Comparison of ENCODE assay signal across 1 cellular context in the genomic region with DNA sequence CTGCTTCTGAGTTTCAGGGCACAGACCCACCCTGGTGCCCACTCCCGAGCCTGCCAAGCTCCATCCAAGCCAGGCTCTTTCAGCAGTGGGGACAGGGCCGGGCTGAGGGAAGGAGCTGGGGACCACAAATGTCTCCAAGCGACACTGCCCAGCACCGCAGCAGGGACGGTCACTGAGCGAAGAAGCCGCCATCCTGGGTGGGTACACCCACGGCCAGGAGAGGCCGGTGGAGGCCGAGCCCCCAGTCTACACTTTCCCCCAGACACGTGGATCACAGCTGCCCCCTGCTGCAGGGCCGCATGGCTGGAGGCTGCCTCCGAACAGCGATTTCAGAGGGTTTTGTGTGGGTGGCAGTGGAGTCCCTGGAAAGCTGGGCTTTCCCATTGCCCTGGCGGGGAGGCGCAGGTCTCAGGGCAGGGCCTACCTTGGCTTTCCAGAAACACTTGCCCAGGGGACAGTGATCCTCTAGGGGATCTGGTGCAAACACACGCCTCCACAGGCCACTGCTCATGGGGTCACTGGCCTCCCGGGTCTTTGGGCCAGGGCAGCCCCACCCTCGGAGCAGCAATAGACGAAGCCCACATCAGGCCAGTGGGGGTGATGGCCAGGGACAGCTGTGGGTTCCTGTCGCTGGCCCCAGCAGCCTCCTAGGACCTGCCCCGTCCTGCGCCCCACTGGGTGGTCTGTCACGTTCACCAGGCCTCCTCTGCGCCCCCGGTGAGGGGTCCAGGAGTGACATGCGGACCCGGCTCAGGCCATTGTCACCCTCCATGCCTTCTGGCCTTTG.
TF ChIP-seq lines count a peak whose summit lies in the region.

No MANE protein-coding gene starts in this region.

TF ChIP-seq in IMR-90, 13 proteins besides CTCF, POLR2A, EP300 and RAD21:
- TF ChIP-seq RCOR1 (IDR thresholded peaks at IDR 0.05; ENCODE audit: insufficient replicate concordance, low read length) (no peak), MXI1 (IDR thresholded peaks at IDR 0.05; ENCODE audit: borderline replicate concordance, low read depth, low read length) (no peak), MAFK (IDR thresholded peaks at IDR 0.05; ENCODE audit: low read depth, low read length) (no peak), CEBPB (IDR thresholded peaks at IDR 0.05; ENCODE audit: low read depth, low read length) (no peak), FOS (IDR thresholded peaks at IDR 0.05; ENCODE audit: low read depth, low read length) (no peak), USF2 (IDR thresholded peaks at IDR 0.05; ENCODE audit: low read depth, low read length) (no peak), ELK1 (IDR thresholded peaks at IDR 0.05; ENCODE audit: borderline replicate concordance, low read depth, low read length) (no peak), RFX5 (IDR thresholded peaks at IDR 0.05; ENCODE audit: low read depth, low read length) (no peak), BHLHE40 (IDR thresholded peaks at IDR 0.05; ENCODE audit: low read depth, low read length) (no peak), NFE2L2 (IDR thresholded peaks at IDR 0.05; ENCODE audit: low read depth, low read length) (no peak), MAZ (IDR thresholded peaks at IDR 0.05; ENCODE audit: borderline replicate concordance, low read depth, low read length) (no peak), CHD1 (IDR thresholded peaks at IDR 0.05; ENCODE audit: low read depth, low read length) (no peak), SMC3 (IDR thresholded peaks at IDR 0.05; ENCODE audit: low read depth, low read length) (no peak)
